12 cellular contexts compared by ENCODE assay signal in the genomic region with DNA sequence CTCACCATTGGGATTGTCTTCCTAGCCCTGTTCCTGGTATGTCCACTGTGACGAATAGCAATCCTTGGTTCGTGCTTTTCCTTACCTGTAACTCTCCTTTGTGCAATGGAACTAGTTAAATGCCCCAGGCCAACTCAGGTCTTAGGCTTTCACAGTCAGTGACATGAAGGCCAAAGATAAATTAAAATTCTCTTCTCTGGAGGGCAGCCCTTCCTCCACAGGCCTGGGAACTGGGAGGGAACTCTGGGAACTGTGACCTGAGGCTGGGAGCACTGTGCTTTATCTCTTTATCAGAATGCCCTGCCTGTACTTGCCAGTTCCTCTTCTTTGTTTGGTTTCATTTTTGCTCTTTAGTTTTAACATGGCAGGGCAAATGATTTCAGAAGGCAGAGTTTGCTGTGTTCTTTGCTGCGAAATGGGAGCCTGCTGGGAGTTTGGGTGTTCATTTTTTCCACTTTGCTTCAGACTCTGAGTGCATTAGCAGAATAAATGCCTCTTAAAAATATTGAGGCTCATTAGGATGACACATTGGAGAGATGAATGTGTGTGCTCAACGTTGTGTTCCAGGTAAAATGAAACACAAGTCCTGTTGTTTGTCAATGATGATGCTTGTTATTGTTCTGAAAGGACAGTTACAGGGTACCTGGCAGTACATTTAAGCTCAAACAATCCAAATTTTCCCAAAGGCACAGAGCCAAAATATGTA.
A peak's percentile ranks its signal among the peaks of the same experiment; 100 is the strongest.
DNase-seq lines count a peak whose midpoint lies in the region; ATAC-seq and TF ChIP-seq lines count a peak whose summit lies in the region.
"Had no signal": no experiment of that assay in that cellular context is flagged by ENCODE, and none has a peak within 500 bp of the region (broad histone marks: within the 10 kb centered on the region; RNA-seq: fewer than 3 reads in every experiment).

No MANE protein-coding gene starts in this region.

- peak overlapping the region; percentile 53 for H3K27ac Mint-ChIP-seq in type B pancreatic cell
- H3K27ac Mint-ChIP-seq: IgD-negative memory B cell; stimulated activated naive B cell treated with anti-CD40 and anti-IgM and Interleukin-4, amounts not matched to agents 10 μg/mL and 1 μg/mL and 100 μg/mL, for 72 hours had no signal

- H3K36me3 Mint-ChIP-seq in type B pancreatic cell: no peaks in the 10 kb centered on the region
- H3K36me3 Mint-ChIP-seq: stimulated activated naive B cell treated with anti-CD40 and anti-IgM and Interleukin-4, amounts not matched to agents 10 μg/mL and 1 μg/mL and 100 μg/mL, for 72 hours had no signal

- TF ChIP-seq CTCF in VCaP (conservative IDR thresholded peaks at IDR 0.05): no peak
- no peak for TF ChIP-seq CTCF in type B pancreatic cell (conservative IDR thresholded peaks at IDR 0.05)
- no peak for TF ChIP-seq CTCF in ascending aorta (IDR thresholded peaks at IDR 0.05)

- DNase-seq in SKM-1 treated with dmso at 0.1 percent for 144 hours (lab: John Stamatoyannopoulos, UW; ENCODE audit: unreplicated experiment) (peak; percentile 24), SKM-1 (lab: John Stamatoyannopoulos, UW; ENCODE audit: unreplicated experiment) (no peak), type B pancreatic cell (ENCODE audit: extremely low spot score, unreplicated experiment) (no peak), ascending aorta (ENCODE audit: low spot score in 2 of 2) (no peak), DMS53 (lab: John Stamatoyannopoulos, UW) (no peak)
- DNase-seq: colonic mucosa; right lobe of liver; stimulated activated naive B cell treated with anti-CD40 and anti-IgM and Interleukin-4, amounts not matched to agents 10 μg/mL and 1 μg/mL and 100 μg/mL, for 72 hours had no signal

- H3K9me3 Mint-ChIP-seq in type B pancreatic cell: no peaks in the 10 kb centered on the region

- no peak overlapping the region for H3K4me3 ChIP-seq in ascending aorta
- H3K4me3 ChIP-seq: colonic mucosa, right lobe of liver had no signal

- H3K27me3 Mint-ChIP-seq in type B pancreatic cell: no peaks in the 10 kb centered on the region
- H3K27me3 Mint-ChIP-seq: IgD-negative memory B cell; stimulated activated naive B cell treated with anti-CD40 and anti-IgM and Interleukin-4, amounts not matched to agents 10 μg/mL and 1 μg/mL and 100 μg/mL, for 72 hours had no signal

- H3K9me3 ChIP-seq in ascending aorta: peaks cover 0 to 3% of the 10 kb centered on the region in 2 donors
- H3K9me3 ChIP-seq: colonic mucosa, right lobe of liver had no signal

- intact Hi-C loops in ascending aorta (cut with DNase I): no loop called here

- H3K4me1 ChIP-seq in ascending aorta: no peaks in the 10 kb centered on the region
- H3K4me1 ChIP-seq: colonic mucosa, right lobe of liver had no signal

- ATAC-seq in HG03378 (IDR thresholded peaks at IDR 0.05; ENCODE audit: unreplicated experiment) (peak; percentile 74), HG03571 (IDR thresholded peaks at IDR 0.05; ENCODE audit: unreplicated experiment) (no peak)
- ATAC-seq: stimulated activated naive B cell treated with anti-CD40 and anti-IgM and Interleukin-4, amounts not matched to agents 10 μg/mL and 1 μg/mL and 100 μg/mL, for 72 hours had no signal

- no peaks in the 10 kb centered on the region for H3K36me3 ChIP-seq in ascending aorta
- H3K36me3 ChIP-seq: colonic mucosa, right lobe of liver had no signal

- H3K27ac ChIP-seq in VCaP (peak overlapping the region; percentile 93), ascending aorta (no peak overlapping the region)
- H3K27ac ChIP-seq: colonic mucosa, right lobe of liver had no signal

- H3K4me3 Mint-ChIP-seq in type B pancreatic cell: peak overlapping the region; percentile 37
- H3K4me3 Mint-ChIP-seq: stimulated activated naive B cell treated with anti-CD40 and anti-IgM and Interleukin-4, amounts not matched to agents 10 μg/mL and 1 μg/mL and 100 μg/mL, for 72 hours had no signal

- peaks cover 14% of the 10 kb centered on the region for H3K4me1 Mint-ChIP-seq in type B pancreatic cell (ENCODE audit: unreplicated experiment)

- no peaks in the 10 kb centered on the region for H3K27me3 ChIP-seq in ascending aorta
- H3K27me3 ChIP-seq: colonic mucosa, right lobe of liver had no signal
